ENCODE assay signal across 8 cellular contexts in genomic region chr2:232315923-232316299, GRCh38.
A peak's percentile ranks its signal among the peaks of the same experiment; 100 is the strongest.
DNase-seq lines count a peak whose midpoint lies in the region; ATAC-seq lines count a peak whose summit lies in the region.

No MANE protein-coding gene starts in this region.

- peaks cover 3 to 51% (median 32%) of the 10 kb centered on the region in 5 donors for H3K4me1 ChIP-seq in subcutaneous abdominal adipose tissue (ENCODE audit: control insufficient read depth in 5 of 5, insufficient read depth in 5 of 5, low read length in 5 of 5)

- POLR2A ChIA-PET in activated naive CD8-positive, alpha-beta T cell treated with anti-CD3 and anti-CD28 coated beads, Interleukin-2, amount 10 ng/mL, durations not matched to agents 7 days and 5 days (lab: Charles Lee): interaction anchor here (0.9 to 2.5 kb wide), 8 partner anchors 9 to 355 kb away, joined by 3 to 21 read pairs (median 4); partner anchors contain the start of gene DIS3L2

- peaks cover 23% of the 10 kb centered on the region for H3K9me3 Mint-ChIP-seq in activated CD4-positive, alpha-beta T cell treated with anti-CD3 and anti-CD28 coated beads, Interleukin-2, amount 10 ng/mL, durations not matched to agents 24 days and 14 days
- H3K9me3 Mint-ChIP-seq in activated naive CD8-positive, alpha-beta T cell treated with anti-CD3 and anti-CD28 coated beads, Interleukin-2, amount 10 ng/mL, durations not matched to agents 7 days and 5 days: peaks cover 9% of the 10 kb centered on the region
- peaks cover 7% of the 10 kb centered on the region for H3K9me3 Mint-ChIP-seq in memory B cell

- H3K4me1 Mint-ChIP-seq in activated CD4-positive, alpha-beta T cell treated with anti-CD3 and anti-CD28 coated beads, Interleukin-2, amount 10 ng/mL, durations not matched to agents 24 days and 14 days: peaks cover 52% of the 10 kb centered on the region
- peaks cover 72% of the 10 kb centered on the region for H3K4me1 Mint-ChIP-seq in activated naive CD8-positive, alpha-beta T cell treated with anti-CD3 and anti-CD28 coated beads, Interleukin-2, amount 10 ng/mL, durations not matched to agents 7 days and 5 days
- H3K4me1 Mint-ChIP-seq in memory B cell: peaks cover 21% of the 10 kb centered on the region

- H3K4me3 ChIP-seq in subcutaneous abdominal adipose tissue (ENCODE audit: low read depth in 1 of 5, low read length in 5 of 5): peak overlapping the region in 1 of 5 donors; percentile 12

- peak overlapping the region; percentile 81 for H3K4me3 Mint-ChIP-seq in activated CD4-positive, alpha-beta T cell treated with anti-CD3 and anti-CD28 coated beads, Interleukin-2, amount 10 ng/mL, durations not matched to agents 24 days and 14 days
- peak overlapping the region; percentile 80 for H3K4me3 Mint-ChIP-seq in activated naive CD8-positive, alpha-beta T cell treated with anti-CD3 and anti-CD28 coated beads, Interleukin-2, amount 10 ng/mL, durations not matched to agents 7 days and 5 days
- H3K4me3 Mint-ChIP-seq in memory B cell: no peak overlapping the region

- H3K36me3 Mint-ChIP-seq in activated CD4-positive, alpha-beta T cell treated with anti-CD3 and anti-CD28 coated beads, Interleukin-2, amount 10 ng/mL, durations not matched to agents 24 days and 14 days (ENCODE audit: low read depth): peaks cover 18% of the 10 kb centered on the region
- peaks cover 35% of the 10 kb centered on the region for H3K36me3 Mint-ChIP-seq in activated naive CD8-positive, alpha-beta T cell treated with anti-CD3 and anti-CD28 coated beads, Interleukin-2, amount 10 ng/mL, durations not matched to agents 7 days and 5 days
- H3K36me3 Mint-ChIP-seq in memory B cell: peaks cover 25% of the 10 kb centered on the region

- H3K27me3 ChIP-seq in subcutaneous abdominal adipose tissue (ENCODE audit: control insufficient read depth in 5 of 5, insufficient read depth in 4 of 5, low read length in 5 of 5): no peaks in the 10 kb centered on the region

- intact Hi-C loops in activated CD4-positive, alpha-beta T cell treated with anti-CD3 and anti-CD28 coated beads, Interleukin-2, amount 10 ng/mL, durations not matched to agents 24 days and 14 days (cut with micrococcal nuclease): loop anchor here (10.0 kb wide), 1 partner anchor 291 kb away; no protein-coding TSS in a partner anchor

- H3K27me3 Mint-ChIP-seq in activated CD4-positive, alpha-beta T cell treated with anti-CD3 and anti-CD28 coated beads, Interleukin-2, amount 10 ng/mL, durations not matched to agents 24 days and 14 days: no peaks in the 10 kb centered on the region
- no peaks in the 10 kb centered on the region for H3K27me3 Mint-ChIP-seq in activated naive CD8-positive, alpha-beta T cell treated with anti-CD3 and anti-CD28 coated beads, Interleukin-2, amount 10 ng/mL, durations not matched to agents 7 days and 5 days
- no peaks in the 10 kb centered on the region for H3K27me3 Mint-ChIP-seq in memory B cell

- no peaks in the 10 kb centered on the region for H3K36me3 ChIP-seq in subcutaneous abdominal adipose tissue (ENCODE audit: control insufficient read depth in 5 of 5, insufficient read depth in 5 of 5, low read length in 5 of 5)

- peak overlapping the region in 1 of 5 donors; percentile 40 for H3K9ac ChIP-seq in subcutaneous abdominal adipose tissue (ENCODE audit: low read length in 5 of 5)

- ATAC-seq in activated naive CD8-positive, alpha-beta T cell treated with anti-CD3 and anti-CD28 coated beads, Interleukin-2, amount 10 ng/mL, durations not matched to agents 7 days and 5 days (ENCODE audit: low read depth): no peak
- ATAC-seq in memory B cell (ENCODE audit: low read depth): no peak

- no peak for DNase-seq in activated CD4-positive, alpha-beta T cell treated with anti-CD3 and anti-CD28 coated beads, Interleukin-2, amount 10 ng/mL, durations not matched to agents 24 days and 14 days
- no peak for DNase-seq in activated CD4-positive, alpha-beta T cell treated with anti-CD3 and anti-CD28 coated beads, Interleukin-2, amount 50 U/mL, for 4 hours
- DNase-seq in activated naive CD8-positive, alpha-beta T cell treated with anti-CD3 and anti-CD28 coated beads, Interleukin-2, amount 10 ng/mL, durations not matched to agents 7 days and 5 days: no peak
- no peak for DNase-seq in memory B cell (ENCODE audit: low spot score in 2 of 2)
- DNase-seq in activated effector memory CD4-positive, alpha-beta T cell treated with anti-CD3 and anti-CD28 coated beads, Interleukin-2, amount 50 U/mL, for 16 hours: no peak
- no peak for DNase-seq in LoVo (ENCODE audit: low spot score)
- DNase-seq in substantia nigra (lab: John Stamatoyannopoulos, UW): no peak

- H3K27ac ChIP-seq in subcutaneous abdominal adipose tissue (ENCODE audit: low read depth, low read length): peak overlapping the region; percentile 63
- H3K27ac ChIP-seq in substantia nigra (ENCODE audit: low read depth, low read length, poor library complexity, severe bottlenecking): no peak overlapping the region

- peak overlapping the region; percentile 94 for H3K27ac Mint-ChIP-seq in activated CD4-positive, alpha-beta T cell treated with anti-CD3 and anti-CD28 coated beads, Interleukin-2, amount 10 ng/mL, durations not matched to agents 24 days and 14 days
- peak overlapping the region; percentile 99 for H3K27ac Mint-ChIP-seq in activated naive CD8-positive, alpha-beta T cell treated with anti-CD3 and anti-CD28 coated beads, Interleukin-2, amount 10 ng/mL, durations not matched to agents 7 days and 5 days
- peak overlapping the region; percentile 52 for H3K27ac Mint-ChIP-seq in memory B cell

- H3K9me3 ChIP-seq in subcutaneous abdominal adipose tissue (ENCODE audit: control insufficient read depth in 5 of 5, low read length in 5 of 5): peaks cover 0 to 8% (median 0%) of the 10 kb centered on the region in 5 donors
